ENCODE assay signal across 8 cellular contexts in the genomic region with DNA sequence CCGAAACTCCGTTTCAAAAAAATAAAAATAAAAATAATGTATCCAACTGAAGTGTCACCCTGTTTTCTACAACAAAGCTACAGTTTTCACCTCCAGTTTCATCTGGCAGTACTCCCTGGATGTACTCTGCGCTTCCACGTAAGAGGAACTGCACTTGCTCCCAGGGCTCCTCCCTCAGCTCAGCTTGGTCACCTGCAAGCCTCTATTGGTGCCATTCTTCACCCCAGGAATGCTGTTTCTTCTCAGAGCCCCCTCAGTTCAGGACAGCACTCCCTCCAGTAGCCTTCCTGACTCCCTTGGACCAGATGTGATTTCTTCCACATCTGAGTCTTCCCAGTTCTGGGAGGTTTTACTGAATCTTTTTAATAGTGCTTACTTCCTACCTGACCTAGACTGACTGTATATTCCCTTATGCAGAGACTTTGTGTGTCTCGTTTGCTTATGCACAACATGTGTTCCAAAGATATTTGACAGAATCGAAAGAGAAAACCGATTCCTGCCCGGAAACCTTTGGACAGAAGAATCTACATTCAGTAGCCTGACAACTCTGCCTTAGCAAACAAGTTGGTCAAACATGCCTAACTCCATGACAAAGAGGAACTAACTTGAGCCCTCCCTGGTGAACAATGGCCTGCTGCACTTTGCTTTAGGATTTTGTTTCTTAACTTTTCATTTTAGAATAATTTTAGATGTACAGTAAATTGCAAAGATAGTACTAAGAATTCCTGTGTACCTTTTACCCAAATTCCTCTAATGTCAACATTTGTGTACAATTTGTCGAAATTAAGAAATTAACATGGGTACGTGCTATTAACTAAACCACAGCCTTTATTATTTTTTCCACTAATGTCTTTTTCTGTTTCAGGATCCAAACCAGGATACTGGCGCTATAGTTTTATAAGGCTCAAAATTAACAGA. TPM values are rescaled to one million over a fixed set of nuclear protein-coding genes. Genes with fewer than 3 reads are reported as not detected.
DNase-seq lines count a peak whose midpoint lies in the region; ATAC-seq and TF ChIP-seq lines count a peak whose summit lies in the region.

No MANE protein-coding gene starts in this region.

- H3K9me3 ChIP-seq in mammary epithelial cell (replicated peaks; ENCODE audit: insufficient read depth, low read length) (no peaks in the 10 kb centered on the region), mucosa of descending colon (no peaks in the 10 kb centered on the region)

- peaks cover 15% of the 10 kb centered on the region for H3K4me1 ChIP-seq in mammary epithelial cell (ENCODE audit: insufficient read depth, low read length)
- peaks cover 5% of the 10 kb centered on the region for H3K4me1 ChIP-seq in mucosa of descending colon (ENCODE audit: low read depth)

- BruUV-seq in mammary epithelial cell (replicated peaks; lab: Mats Ljungman, UMichigan), result no TSS peak

- H3K9ac ChIP-seq in mammary epithelial cell (ENCODE audit: insufficient read depth, low read length), result peak overlapping the region; percentile 68

- ATAC-seq in mucosa of descending colon (peak; percentile 79), GM18909 (IDR thresholded peaks at IDR 0.05; ENCODE audit: poor library complexity, unreplicated experiment) (no peak)

- H3K4me3 ChIP-seq in NB4 (ENCODE audit: low read depth, low read length) (peak overlapping the region; percentile 84), mammary epithelial cell (replicated peaks in 1 of 3; ENCODE audit: insufficient read depth in 1 of 3, low read depth in 2 of 3, low read length in 3 of 3) (peak overlapping the region; percentile 80 to 95 (median 82)), mucosa of descending colon (peak overlapping the region; percentile 49)

- peak; percentile 26 for DNase-seq in DMS53 treated with DMSO at 0.1 percent for 48 hours (lab: John Stamatoyannopoulos, UW; ENCODE audit: unreplicated experiment)
- DNase-seq in NB4 (ENCODE audit: low read depth), result peak; percentile 66
- no peak for DNase-seq in mammary epithelial cell
- peak in 2 of 3 donors; percentile 61 to 63 for DNase-seq in mucosa of descending colon
- DNase-seq in NCI-H1694 (lab: John Stamatoyannopoulos, UW), result no peak
- no peak for DNase-seq in hypothalamus (lab: John Stamatoyannopoulos, UW)
- DNase-seq in stimulated activated CD4-positive, alpha-beta T cell treated with anti-CD3 and anti-CD28 coated beads, Interleukin-2, amount 100 ng/mL, for 48 hours, result no peak

- no peaks in the 10 kb centered on the region for H3K27me3 ChIP-seq in mammary epithelial cell (ENCODE audit: insufficient read depth, low read length)

- peak overlapping the region; percentile 32 for H3K27ac ChIP-seq in mammary epithelial cell (ENCODE audit: insufficient read depth, low read depth, low read length)

- peak overlapping the region; percentile 92 for H2AFZ ChIP-seq in mammary epithelial cell (ENCODE audit: low read depth, low read length)

- no peaks in the 10 kb centered on the region for H3K79me2 ChIP-seq in mammary epithelial cell (ENCODE audit: insufficient read depth, low read length)

- no peaks in the 10 kb centered on the region for H4K20me1 ChIP-seq in mammary epithelial cell (ENCODE audit: insufficient read depth, low read length)

- H3K36me3 ChIP-seq in mammary epithelial cell (ENCODE audit: insufficient read depth, low read length) (no peaks in the 10 kb centered on the region), mucosa of descending colon (ENCODE audit: low read depth) (no peaks in the 10 kb centered on the region)

- dilution Hi-C loops in mammary epithelial cell (cut with HindIII; ENCODE audit: low sequenced_read_pairs), result no loop called here

- peak overlapping the region; percentile 98 for H3K4me2 ChIP-seq in mammary epithelial cell (ENCODE audit: insufficient read depth, low read depth, low read length)

- TF ChIP-seq POLR2A in NB4 (IDR thresholded peaks at IDR 0.05; ENCODE audit: extremely low read depth, insufficient read length), result no peak

- no peak for TF ChIP-seq CTCF in NB4 (IDR thresholded peaks at IDR 0.05; ENCODE audit: low read depth, low read length)
- TF ChIP-seq CTCF in mammary epithelial cell (conservative IDR thresholded peaks at IDR 0.05 in 1 of 2, IDR thresholded peaks at IDR 0.05 in 1 of 2; ENCODE audit: extremely low read depth in 1 of 2, insufficient read depth in 1 of 2, low read depth in 1 of 2, low read length in 2 of 2), result no peak
- no peak for TF ChIP-seq CTCF in mucosa of descending colon (IDR thresholded peaks at IDR 0.05)

- CTCF ChIA-PET in mammary epithelial cell (lab: Charles Lee; ENCODE audit: low non-redundant PET), result no interaction called here

- intact Hi-C loops in mammary epithelial cell (cut with micrococcal nuclease), result no loop called here
- intact Hi-C loops in mucosa of descending colon (cut with DNase I, micrococcal nuclease), result no loop called here

- in situ Hi-C loops in mammary epithelial cell (cut with MboI; ENCODE audit: low sequenced_read_pairs in 2 of 2), result loop anchor here in 1 of 2 donors (25.0 kb wide), 1 partner anchor 94 kb away; a partner anchor contains a TSS

- WGBS in mammary epithelial cell (ENCODE audit: low coverage, missing lambda C conversion rate), result 25% methylated on average over 9 of the region's 11 CpGs

RNA-seq across cellular contexts. Expression of a gene that starts 0.8 kb away (rescaled TPM):
- total RNA-seq in mammary epithelial cell (1 to 10 TPM; 5.2 to 6.6 TPM), mucosa of descending colon (10 to 100 TPM; 15.9 to 25.4 (median 24.2) TPM)
- 1.9 TPM for polyA plus RNA-seq in mammary epithelial cell
- polyA minus RNA-seq in mammary epithelial cell, result 4.2 TPM

RNA-seq across cellular contexts. Expression of a gene that starts 37.5 kb away (rescaled TPM):
- total RNA-seq in mammary epithelial cell (10 to 100 TPM; 14.0 to 38.5 TPM), mucosa of descending colon (10 to 100 TPM; 21.4 to 35.8 (median 28.5) TPM)
- 17.5 TPM for polyA plus RNA-seq in mammary epithelial cell
- 5.8 TPM for polyA minus RNA-seq in mammary epithelial cell

RNA-seq across cellular contexts. Expression of a gene that starts 37.5 kb away (rescaled TPM):
- total RNA-seq in mammary epithelial cell (100 to 1,000 TPM in 1 of 2 donors, 10 to 100 TPM in 1; 84.0 to 105 TPM), mucosa of descending colon (10 to 100 TPM; 36.5 to 47.7 (median 36.8) TPM)
- 121 TPM for polyA plus RNA-seq in mammary epithelial cell
- 68.3 TPM for polyA minus RNA-seq in mammary epithelial cell

RNA-seq across cellular contexts. Expression of a gene that starts 37.8 kb away (rescaled TPM):
- 10 to 100 TPM; 21.5 to 23.3 TPM for total RNA-seq in mammary epithelial cell
- 8.7 TPM for polyA plus RNA-seq in mammary epithelial cell
- polyA minus RNA-seq in mammary epithelial cell, result 12.4 TPM
- total RNA-seq in mucosa of descending colon, result 10 to 100 TPM; 15.8 to 20.9 (median 17.6) TPM

Comparison
In these comparisons a context has a peak if more than half of its experiments do, and no peak if none do; other contexts are left out.
1. DNase-seq: peak in DMS53 treated with DMSO at 0.1 percent for 48 hours (single experiment), NB4 (single experiment) and mucosa of descending colon (2 of 3); none in mammary epithelial cell (single experiment), NCI-H1694 (single experiment), hypothalamus (0 of 51) and stimulated activated CD4-positive, alpha-beta T cell treated with anti-CD3 and anti-CD28 coated beads, Interleukin-2, amount 100 ng/mL, for 48 hours (0 of 2).
2. Peak in every context shown above with its lines, with median percentiles within 50 percentile points of each other: H3K4me3 ChIP-seq.